Comparison of ENCODE assay signal across 20 cellular contexts in genomic region chrX:40272141-40272540, GRCh38.
"Had no signal": no experiment of that assay in that cellular context is flagged by ENCODE, and none has a peak within 500 bp of the region (broad histone marks: within the 10 kb centered on the region; RNA-seq: fewer than 3 reads in every experiment).

No MANE protein-coding gene starts in this region.

- H3K9me3 Mint-ChIP-seq: activated naive CD4-positive, alpha-beta T cell treated with anti-CD3 and anti-CD28 coated beads, Interleukin-2, amount 50 U/mL, for 24 hours; activated T-helper 1 cell treated with anti-CD3 and anti-CD28 coated beads, Interleukin-12 subunit alpha, Interleukin-12 subunit beta, Interleukin-2, Interleukin-4 antibody, amounts not matched to agents 30 ng/mL and 10 ng/mL and 1 ng/mL, durations not matched to agents 14 hours and 24 hours and 36 hours had no signal

- H3K36me3 Mint-ChIP-seq: activated naive CD4-positive, alpha-beta T cell treated with anti-CD3 and anti-CD28 coated beads, Interleukin-2, amount 50 U/mL, for 24 hours had no signal

- DNase-seq: activated CD4-positive, alpha-beta T cell treated with anti-CD3 and anti-CD28 coated beads, Interleukin-2, amount 50 U/mL, for 1 hour; activated CD8-positive, alpha-beta T cell treated with anti-CD3 and anti-CD28 coated beads, Interleukin-2, amount 10 ng/mL, durations not matched to agents 7 days and 5 days; activated gamma-delta T cell treated with Interleukin-2 at 50 U/mL for 16 hours; colonic mucosa; dorsolateral prefrontal cortex; heart left ventricle; left lung; naive thymus-derived CD8-positive, alpha-beta T cell; stimulated activated CD4-positive, alpha-beta T cell treated with anti-CD3 and anti-CD28 coated beads, Interleukin-12 subunit alpha, Interleukin-12 subunit beta, amount 100 ng/mL, for 4 hours; stimulated activated CD4-positive, alpha-beta T cell treated with anti-CD3 and anti-CD28 coated beads, Interleukin-4, amount 100 ng/mL, for 4 hours; substantia nigra had no signal

- H3K27ac Mint-ChIP-seq: activated CD8-positive, alpha-beta T cell treated with anti-CD3 and anti-CD28 coated beads, Interleukin-2, amount 10 ng/mL, durations not matched to agents 7 days and 5 days; activated naive CD4-positive, alpha-beta T cell treated with anti-CD3 and anti-CD28 coated beads, Interleukin-2, amount 50 U/mL, for 24 hours; activated T-helper 1 cell treated with anti-CD3 and anti-CD28 coated beads, Interleukin-12 subunit alpha, Interleukin-12 subunit beta, Interleukin-2, Interleukin-4 antibody, amounts not matched to agents 30 ng/mL and 10 ng/mL and 1 ng/mL, durations not matched to agents 14 hours and 24 hours and 36 hours; mesothelial cell of epicardium; naive thymus-derived CD8-positive, alpha-beta T cell; stimulated activated naive CD8-positive, alpha-beta T cell treated with anti-CD3 and anti-CD28 coated beads, Interleukin-15, Interleukin-2, amounts not matched to agents 100 ng/mL and 50 ng/mL, for 24 hours had no signal

- H3K4me3 Mint-ChIP-seq: activated CD8-positive, alpha-beta T cell treated with anti-CD3 and anti-CD28 coated beads, Interleukin-2, amount 10 ng/mL, durations not matched to agents 7 days and 5 days; activated naive CD4-positive, alpha-beta T cell treated with anti-CD3 and anti-CD28 coated beads, Interleukin-2, amount 50 U/mL, for 24 hours; activated T-helper 1 cell treated with anti-CD3 and anti-CD28 coated beads, Interleukin-12 subunit alpha, Interleukin-12 subunit beta, Interleukin-2, Interleukin-4 antibody, amounts not matched to agents 30 ng/mL and 10 ng/mL and 1 ng/mL, durations not matched to agents 14 hours and 24 hours and 36 hours; mesothelial cell of epicardium; naive thymus-derived CD8-positive, alpha-beta T cell; stimulated activated naive CD8-positive, alpha-beta T cell treated with anti-CD3 and anti-CD28 coated beads, Interleukin-15, Interleukin-2, amounts not matched to agents 100 ng/mL and 50 ng/mL, for 24 hours had no signal

- H3K9me3 ChIP-seq: colonic mucosa, gastroesophageal sphincter, ovary, prostate gland, vagina had no signal

- H3K27me3 Mint-ChIP-seq: activated naive CD4-positive, alpha-beta T cell treated with anti-CD3 and anti-CD28 coated beads, Interleukin-2, amount 50 U/mL, for 24 hours; naive thymus-derived CD8-positive, alpha-beta T cell had no signal

- ATAC-seq: activated CD4-positive, CD25-positive, alpha-beta regulatory T cell treated with anti-CD3 and anti-CD28 coated beads, Interleukin-2, amount 50 U/mL, for 24 hours; activated CD8-positive, alpha-beta T cell treated with anti-CD3 and anti-CD28 coated beads, Interleukin-2, amount 10 ng/mL, durations not matched to agents 7 days and 5 days; gastroesophageal sphincter; heart left ventricle; left lung; naive thymus-derived CD8-positive, alpha-beta T cell had no signal
